ENCODE assay signal across 17 cellular contexts in the genomic region with DNA sequence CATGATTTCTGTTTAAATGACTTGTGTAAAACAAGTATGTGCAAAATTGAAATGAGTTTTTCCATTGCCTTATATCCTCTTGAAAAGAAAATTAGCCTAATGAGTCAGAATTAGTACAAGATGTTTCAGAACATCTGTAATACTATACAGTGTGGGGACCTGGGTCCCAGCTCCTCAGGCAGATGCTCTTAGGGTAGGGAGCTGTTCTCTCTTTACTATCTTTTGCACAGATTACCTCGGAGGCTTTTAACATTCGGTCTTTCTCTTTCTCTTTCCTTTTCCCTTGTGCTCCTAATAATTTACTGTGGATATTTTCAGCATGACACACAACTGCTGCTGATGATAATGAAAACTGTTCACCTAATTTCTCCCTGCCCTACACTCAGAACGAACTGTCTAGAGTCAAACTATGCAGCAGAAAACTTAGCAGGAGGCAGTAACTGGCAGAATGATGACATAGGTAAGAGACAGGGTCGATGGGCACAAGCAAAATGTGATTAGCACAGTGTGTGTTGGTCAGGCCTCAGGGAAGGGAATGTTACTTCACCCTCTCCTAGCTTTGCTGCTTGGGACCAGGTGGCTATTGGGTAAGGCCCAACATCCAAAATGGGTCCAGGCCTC.
"Had no signal": no experiment of that assay in that cellular context is flagged by ENCODE, and none has a peak within 500 bp of the region (broad histone marks: within the 10 kb centered on the region; RNA-seq: fewer than 3 reads in every experiment).

No MANE protein-coding gene starts in this region.

- H3K4me3 Mint-ChIP-seq: activated B cell treated with CpG ODN at 0.5 μM for 24 hours; activated CD4-positive, alpha-beta T cell treated with anti-CD3 and anti-CD28 coated beads, Interleukin-2, amount 10 ng/mL, durations not matched to agents 24 days and 14 days; activated naive CD8-positive, alpha-beta T cell treated with anti-CD3 and anti-CD28 coated beads for 36 hours; naive thymus-derived CD8-positive, alpha-beta T cell; stimulated activated naive B cell treated with anti-CD40 and anti-IgM and Interleukin-4, amounts not matched to agents 10 μg/mL and 1 μg/mL and 100 μg/mL, for 72 hours had no signal

- H3K27ac ChIP-seq: breast epithelium, neutrophil, tibial artery, vagina had no signal

- H3K4me1 ChIP-seq: breast epithelium, tibial artery, vagina had no signal

- H3K27me3 Mint-ChIP-seq: activated B cell treated with CpG ODN at 0.5 μM for 24 hours; activated CD4-positive, alpha-beta T cell treated with anti-CD3 and anti-CD28 coated beads, Interleukin-2, amount 10 ng/mL, durations not matched to agents 24 days and 14 days; naive thymus-derived CD8-positive, alpha-beta T cell; stimulated activated naive B cell treated with anti-CD40 and anti-IgM and Interleukin-4, amounts not matched to agents 10 μg/mL and 1 μg/mL and 100 μg/mL, for 72 hours had no signal

- H3K4me3 ChIP-seq: breast epithelium, mucosa of descending colon, tibial artery, vagina had no signal

- H3K4me1 Mint-ChIP-seq: activated B cell treated with CpG ODN at 0.5 μM for 24 hours; activated CD4-positive, alpha-beta T cell treated with anti-CD3 and anti-CD28 coated beads, Interleukin-2, amount 10 ng/mL, durations not matched to agents 24 days and 14 days; activated naive CD8-positive, alpha-beta T cell treated with anti-CD3 and anti-CD28 coated beads for 36 hours; naive thymus-derived CD8-positive, alpha-beta T cell; stimulated activated naive B cell treated with anti-CD40 and anti-IgM and Interleukin-4, amounts not matched to agents 10 μg/mL and 1 μg/mL and 100 μg/mL, for 72 hours had no signal

- H3K27ac Mint-ChIP-seq: activated B cell treated with CpG ODN at 0.5 μM for 24 hours; activated CD4-positive, alpha-beta T cell treated with anti-CD3 and anti-CD28 coated beads, Interleukin-2, amount 10 ng/mL, durations not matched to agents 24 days and 14 days; activated naive CD8-positive, alpha-beta T cell treated with anti-CD3 and anti-CD28 coated beads for 36 hours; naive thymus-derived CD8-positive, alpha-beta T cell; stimulated activated naive B cell treated with anti-CD40 and anti-IgM and Interleukin-4, amounts not matched to agents 10 μg/mL and 1 μg/mL and 100 μg/mL, for 72 hours had no signal

- H3K36me3 Mint-ChIP-seq: activated naive CD8-positive, alpha-beta T cell treated with anti-CD3 and anti-CD28 coated beads for 36 hours; naive thymus-derived CD8-positive, alpha-beta T cell; stimulated activated naive B cell treated with anti-CD40 and anti-IgM and Interleukin-4, amounts not matched to agents 10 μg/mL and 1 μg/mL and 100 μg/mL, for 72 hours had no signal

- H3K9me3 ChIP-seq: breast epithelium, mucosa of descending colon, neutrophil, tibial artery, vagina had no signal

- H3K9me3 Mint-ChIP-seq: activated CD4-positive, alpha-beta T cell treated with anti-CD3 and anti-CD28 coated beads, Interleukin-2, amount 10 ng/mL, durations not matched to agents 24 days and 14 days; stimulated activated naive B cell treated with anti-CD40 and anti-IgM and Interleukin-4, amounts not matched to agents 10 μg/mL and 1 μg/mL and 100 μg/mL, for 72 hours had no signal

- DNase-seq: activated B cell treated with CpG ODN at 0.5 μM for 24 hours; activated CD4-positive, alpha-beta T cell treated with anti-CD3 and anti-CD28 coated beads, Interleukin-2, amount 10 ng/mL, durations not matched to agents 24 days and 14 days; activated CD8-positive, alpha-beta memory T cell treated with anti-CD3 and anti-CD28 coated beads for 24 hours; activated naive CD8-positive, alpha-beta T cell treated with anti-CD3 and anti-CD28 coated beads for 36 hours; anterior cingulate cortex; mucosa of descending colon; naive thymus-derived CD8-positive, alpha-beta T cell; posterior cingulate gyrus; retina; stimulated activated CD4-positive, alpha-beta T cell treated with anti-CD3 and anti-CD28 coated beads, Interleukin-15, amount 100 ng/mL, for 24 hours; stimulated activated CD4-positive, alpha-beta T cell treated with anti-CD3 and anti-CD28 coated beads, Interleukin-4, amount 100 ng/mL, for 1 hour; stimulated activated naive B cell treated with anti-CD40 and anti-IgM and Interleukin-4, amounts not matched to agents 10 μg/mL and 1 μg/mL and 100 μg/mL, for 72 hours; tibial artery had no signal

- H3K27me3 ChIP-seq: breast epithelium, neutrophil, tibial artery, vagina had no signal

- H3K36me3 ChIP-seq: breast epithelium, neutrophil, tibial artery, vagina had no signal

- ATAC-seq: left lobe of liver; mucosa of descending colon; naive thymus-derived CD8-positive, alpha-beta T cell; stimulated activated naive B cell treated with anti-CD40 and anti-IgM and Interleukin-4, amounts not matched to agents 10 μg/mL and 1 μg/mL and 100 μg/mL, for 72 hours had no signal
